Comparison of ENCODE assay signal across 22 cellular contexts in genomic region chr2:88263861-88264260, GRCh38.
DNase-seq lines count a peak whose midpoint lies in the region; ATAC-seq and TF ChIP-seq lines count a peak whose summit lies in the region.
"Had no signal": no experiment of that assay in that cellular context is flagged by ENCODE, and none has a peak within 500 bp of the region (broad histone marks: within the 10 kb centered on the region; RNA-seq: fewer than 3 reads in every experiment).

No MANE protein-coding gene starts in this region.

- intact Hi-C loops in Calu3 (cut with micrococcal nuclease; ENCODE audit: unreplicated experiment), result no loop called here
- intact Hi-C loops in dendritic cell treated with granulocyte-macrophage colony-stimulating factor and Interleukin-4, amounts not matched to agents 40 ng/mL and 50 ng/mL, for 4 days (cut with micrococcal nuclease), result no loop called here
- intact Hi-C loops in CD14-positive monocyte (cut with micrococcal nuclease), result no loop called here

- TF ChIP-seq CTCF in Calu3 (IDR thresholded peaks at IDR 0.05; ENCODE audit: unreplicated experiment) (no peak), nephron progenitor cell (IDR thresholded peaks at IDR 0.05) (no peak), type B pancreatic cell (conservative IDR thresholded peaks at IDR 0.05) (no peak), CD14-positive monocyte (IDR thresholded peaks at IDR 0.05) (no peak)

- H3K27me3 Mint-ChIP-seq in Calu3 (ENCODE audit: unreplicated experiment), result no peaks in the 10 kb centered on the region
- peaks cover 13% of the 10 kb centered on the region for H3K27me3 Mint-ChIP-seq in dendritic cell treated with granulocyte-macrophage colony-stimulating factor and Interleukin-4, amounts not matched to agents 40 ng/mL and 50 ng/mL, for 4 days
- H3K27me3 Mint-ChIP-seq in nephron progenitor cell (ENCODE audit: low read depth, poor library complexity), result peaks cover 5% of the 10 kb centered on the region
- H3K27me3 Mint-ChIP-seq in type B pancreatic cell, result no peaks in the 10 kb centered on the region
- H3K27me3 Mint-ChIP-seq in CD14-positive monocyte (ENCODE audit: low read depth in 3 of 3), result peaks cover 0 to 2% (median 1%) of the 10 kb centered on the region in 3 donors

- peak overlapping the region; percentile 25 for H3K4me3 Mint-ChIP-seq in Calu3 (ENCODE audit: low read depth, unreplicated experiment)
- no peak overlapping the region for H3K4me3 Mint-ChIP-seq in dendritic cell treated with granulocyte-macrophage colony-stimulating factor and Interleukin-4, amounts not matched to agents 40 ng/mL and 50 ng/mL, for 4 days
- H3K4me3 Mint-ChIP-seq in nephron progenitor cell, result no peak overlapping the region
- H3K4me3 Mint-ChIP-seq in type B pancreatic cell, result peak overlapping the region; percentile 51
- H3K4me3 Mint-ChIP-seq in CD14-positive monocyte, result no peak overlapping the region
- H3K4me3 Mint-ChIP-seq: CD4-positive, alpha-beta memory T cell had no signal

- no peak for ATAC-seq in HG02970 (IDR thresholded peaks at IDR 0.05; ENCODE audit: low FRiP score, unreplicated experiment)
- ATAC-seq: A549, GM12878 had no signal

- H3K36me3 Mint-ChIP-seq in Calu3 (ENCODE audit: insufficient read depth, unreplicated experiment), result no peaks in the 10 kb centered on the region
- H3K36me3 Mint-ChIP-seq in dendritic cell treated with granulocyte-macrophage colony-stimulating factor and Interleukin-4, amounts not matched to agents 40 ng/mL and 50 ng/mL, for 4 days (ENCODE audit: low read depth), result no peaks in the 10 kb centered on the region
- H3K36me3 Mint-ChIP-seq in nephron progenitor cell (ENCODE audit: low read depth), result no peaks in the 10 kb centered on the region
- no peaks in the 10 kb centered on the region for H3K36me3 Mint-ChIP-seq in type B pancreatic cell
- H3K36me3 Mint-ChIP-seq in CD14-positive monocyte, result no peaks in the 10 kb centered on the region
- H3K36me3 Mint-ChIP-seq: CD4-positive, alpha-beta memory T cell had no signal

- H3K4me1 Mint-ChIP-seq in Calu3 (ENCODE audit: low read depth, unreplicated experiment) (peaks cover 28% of the 10 kb centered on the region), nephron progenitor cell (peaks cover 14% of the 10 kb centered on the region), type B pancreatic cell (ENCODE audit: unreplicated experiment) (peaks cover 9% of the 10 kb centered on the region), CD14-positive monocyte (peaks cover 5% of the 10 kb centered on the region)
- H3K4me1 Mint-ChIP-seq in dendritic cell treated with granulocyte-macrophage colony-stimulating factor and Interleukin-4, amounts not matched to agents 40 ng/mL and 50 ng/mL, for 4 days (ENCODE audit: low read depth), result peaks cover 7% of the 10 kb centered on the region
- H3K4me1 Mint-ChIP-seq: CD4-positive, alpha-beta memory T cell had no signal

- no peaks in the 10 kb centered on the region for H3K9me3 Mint-ChIP-seq in Calu3 (ENCODE audit: low read depth, unreplicated experiment)
- no peaks in the 10 kb centered on the region for H3K9me3 Mint-ChIP-seq in dendritic cell treated with granulocyte-macrophage colony-stimulating factor and Interleukin-4, amounts not matched to agents 40 ng/mL and 50 ng/mL, for 4 days
- peaks cover 11% of the 10 kb centered on the region for H3K9me3 Mint-ChIP-seq in nephron progenitor cell
- peaks cover 9% of the 10 kb centered on the region for H3K9me3 Mint-ChIP-seq in type B pancreatic cell
- peaks cover 0 to 5% (median 2%) of the 10 kb centered on the region in 7 donors for H3K9me3 Mint-ChIP-seq in CD14-positive monocyte

- DNase-seq in Calu3 (peak; percentile 31), nephron progenitor cell (no peak), type B pancreatic cell (ENCODE audit: extremely low spot score, unreplicated experiment) (no peak), CD14-positive monocyte (ENCODE audit: low spot score) (no peak), HT-29 (ENCODE audit: low spot score) (no peak)
- DNase-seq: 8988T; ACHN; AML-193; BE2C; CD4-positive, alpha-beta memory T cell; COR-L47; DMS 273 treated with DMSO at 0.1 percent for 48 hours; DMS79; EL; GDM1; GM23248; H7; HCEC 1CT had no signal

- H3K27ac Mint-ChIP-seq in Calu3 (ENCODE audit: unreplicated experiment), result peak overlapping the region; percentile 75
- peak overlapping the region; percentile 12 for H3K27ac Mint-ChIP-seq in dendritic cell treated with granulocyte-macrophage colony-stimulating factor and Interleukin-4, amounts not matched to agents 40 ng/mL and 50 ng/mL, for 4 days
- peak overlapping the region; percentile 70 for H3K27ac Mint-ChIP-seq in nephron progenitor cell
- H3K27ac Mint-ChIP-seq in type B pancreatic cell, result peak overlapping the region; percentile 44
- H3K27ac Mint-ChIP-seq in CD14-positive monocyte, result no peak overlapping the region
- H3K27ac Mint-ChIP-seq: CD4-positive, alpha-beta memory T cell had no signal

- no TSS peak for BruUV-seq in Calu3 (replicated peaks; lab: Mats Ljungman, UMichigan)

- CTCF ChIA-PET in Calu3 (lab: Charles Lee), result no interaction called here

Comparison
In these comparisons a context has a peak if more than half of its experiments do, and no peak if none do; other contexts are left out.
1. H3K27ac Mint-ChIP-seq: peak in Calu3 (single experiment), dendritic cell treated with granulocyte-macrophage colony-stimulating factor and Interleukin-4, amounts not matched to agents 40 ng/mL and 50 ng/mL, for 4 days (single experiment), nephron progenitor cell (single experiment) and type B pancreatic cell (single experiment); none in CD14-positive monocyte (0 of 7).
2. H3K4me3 Mint-ChIP-seq: peak in Calu3 (single experiment) and type B pancreatic cell (single experiment); none in dendritic cell treated with granulocyte-macrophage colony-stimulating factor and Interleukin-4, amounts not matched to agents 40 ng/mL and 50 ng/mL, for 4 days (single experiment), nephron progenitor cell (single experiment) and CD14-positive monocyte (0 of 2).